In genomic region chr18:39935598-39935997, GRCh38 we compare ENCODE assay signal across 7 cellular contexts.
"Had no signal": no experiment of that assay in that cellular context is flagged by ENCODE, and none has a peak within 500 bp of the region (broad histone marks: within the 10 kb centered on the region; RNA-seq: fewer than 3 reads in every experiment).

No MANE protein-coding gene starts in this region.

- H3K4me3 ChIP-seq: GM23338 had no signal

- H3K27ac Mint-ChIP-seq: GM23338, H9, IgD-negative memory B cell had no signal

- FAIRE-seq: H1, H54, HepG2 had no signal

- ATAC-seq: GM23338, HepG2 had no signal

- DNase-seq: H9, HCEC 1CT had no signal

- H3K4me1 Mint-ChIP-seq: GM23338, H9, IgD-negative memory B cell had no signal

- H3K4me3 Mint-ChIP-seq: GM23338, H9, IgD-negative memory B cell had no signal

- H3K9me3 Mint-ChIP-seq: GM23338, H9 had no signal

- H3K27me3 Mint-ChIP-seq: IgD-negative memory B cell had no signal

- H3K36me3 Mint-ChIP-seq: IgD-negative memory B cell had no signal
